8 cellular contexts compared by ENCODE assay signal in genomic region chr5:134225780-134226440, GRCh38. TPM values are rescaled to one million over a fixed set of nuclear protein-coding genes. Genes with fewer than 3 reads are reported as not detected.
DNase-seq lines count a peak whose midpoint lies in the region; TF ChIP-seq lines count a peak whose summit lies in the region.

Gene PPP2CA, minus strand, starts transcription at chr5:134226073. Its CDS starts 212 bp downstream, at chr5:134225861.

- no peaks in the 10 kb centered on the region for H3K27me3 ChIP-seq in H7 (ENCODE audit: control insufficient read depth, insufficient read depth, low read length)

- H3K4me1 Mint-ChIP-seq in nephron: peaks cover 47% of the 10 kb centered on the region
- H3K4me1 Mint-ChIP-seq in stimulated activated naive CD8-positive, alpha-beta T cell treated with anti-CD3 and anti-CD28 coated beads, Interleukin-15, Interleukin-2, amounts not matched to agents 100 ng/mL and 50 ng/mL, for 24 hours (ENCODE audit: low read depth): peaks cover 50% of the 10 kb centered on the region

- no peaks in the 10 kb centered on the region for H3K9me3 Mint-ChIP-seq in nephron
- H3K9me3 Mint-ChIP-seq in stimulated activated naive CD8-positive, alpha-beta T cell treated with anti-CD3 and anti-CD28 coated beads, Interleukin-15, Interleukin-2, amounts not matched to agents 100 ng/mL and 50 ng/mL, for 24 hours: no peaks in the 10 kb centered on the region

- H3K4me3 Mint-ChIP-seq in nephron: peak within 1 kb of the TSS; percentile 90 to 96 (median 91)
- H3K4me3 Mint-ChIP-seq in stimulated activated naive CD8-positive, alpha-beta T cell treated with anti-CD3 and anti-CD28 coated beads, Interleukin-15, Interleukin-2, amounts not matched to agents 100 ng/mL and 50 ng/mL, for 24 hours: peak within 1 kb of the TSS; percentile 90

- H3K36me3 Mint-ChIP-seq in nephron (ENCODE audit: low read depth): peaks cover 23% of the 10 kb centered on the region
- peaks cover 39% of the 10 kb centered on the region for H3K36me3 Mint-ChIP-seq in stimulated activated naive CD8-positive, alpha-beta T cell treated with anti-CD3 and anti-CD28 coated beads, Interleukin-15, Interleukin-2, amounts not matched to agents 100 ng/mL and 50 ng/mL, for 24 hours (ENCODE audit: low read depth)

- H3K27me3 Mint-ChIP-seq in nephron (ENCODE audit: low read depth): no peaks in the 10 kb centered on the region
- no peaks in the 10 kb centered on the region for H3K27me3 Mint-ChIP-seq in stimulated activated naive CD8-positive, alpha-beta T cell treated with anti-CD3 and anti-CD28 coated beads, Interleukin-15, Interleukin-2, amounts not matched to agents 100 ng/mL and 50 ng/mL, for 24 hours

- peak within 1 kb of the TSS; percentile 87 to 99 (median 99) for H3K27ac Mint-ChIP-seq in nephron
- H3K27ac Mint-ChIP-seq in stimulated activated naive CD8-positive, alpha-beta T cell treated with anti-CD3 and anti-CD28 coated beads, Interleukin-15, Interleukin-2, amounts not matched to agents 100 ng/mL and 50 ng/mL, for 24 hours: peak within 1 kb of the TSS; percentile 96

- no peaks in the 10 kb centered on the region for H3K36me3 ChIP-seq in H7 (replicated peaks; ENCODE audit: control insufficient read depth, insufficient read depth, low read length)

- DNase-seq in ELF-1 (ENCODE audit: low read depth, low spot score): peak; percentile 99
- DNase-seq in H7: peak; percentile 96
- peak; percentile 96 for DNase-seq in M059J (ENCODE audit: low read depth)
- DNase-seq in SHP77 (lab: John Stamatoyannopoulos, UW): peak; percentile 90 to 93
- DNase-seq in activated effector memory CD4-positive, alpha-beta T cell treated with Interleukin-2 at 50 U/mL for 16 hours: peak; percentile 99
- DNase-seq in fibroblast of pulmonary artery (ENCODE audit: low read depth): peak; percentile 99

- H3K4me3 ChIP-seq in H7 (ENCODE audit: insufficient read depth, low read depth, low read length) (peak within 1 kb of the TSS; percentile 100), fibroblast of pulmonary artery (replicated peaks; ENCODE audit: low read depth, low read length) (peak within 1 kb of the TSS; percentile 88)

- TF ChIP-seq CTCF in fibroblast of pulmonary artery (IDR thresholded peaks at IDR 0.05; ENCODE audit: low read length, missing control alignments) (no peak), nephron (IDR thresholded peaks at IDR 0.05; ENCODE audit: unreplicated experiment in 3 of 3) (no peak)

RNA-seq across cellular contexts. Expression of gene PPP2CA, which starts in this region (rescaled TPM):
- total RNA-seq in H7 (2014; rRNA removed; shearing (Covaris generic)): 152 and 184 TPM in 2 replicates
- total RNA-seq in M059J (2014; rRNA removed; shearing (Covaris generic)): 233 and 257 TPM in 2 replicates

Comparison
In these comparisons a context has a peak if more than half of its experiments do, and no peak if none do; other contexts are left out.
1. Peak in every context shown above with its lines: DNase-seq and H3K4me3 ChIP-seq.